In genomic region chr15:48285329-48286214, GRCh38 we compare ENCODE assay signal across 8 cellular contexts. TPM values are rescaled to one million over a fixed set of nuclear protein-coding genes. Genes with fewer than 3 reads are reported as not detected.
DNase-seq lines count a peak whose midpoint lies in the region; ATAC-seq and TF ChIP-seq lines count a peak whose summit lies in the region.

No MANE protein-coding gene starts in this region.

- no peaks in the 10 kb centered on the region for H4K20me1 ChIP-seq in neural cell (ENCODE audit: insufficient read depth)

- H3K9me2 ChIP-seq in neural cell (ENCODE audit: insufficient read depth, low read length): no peaks in the 10 kb centered on the region

- no peaks in the 10 kb centered on the region for H3K9me3 ChIP-seq in neural cell (ENCODE audit: low read length)

- no peaks in the 10 kb centered on the region for H3F3A ChIP-seq in neural cell (ENCODE audit: insufficient read depth, low read length, poor library complexity, severe bottlenecking)

- H3K36me3 ChIP-seq in neural cell (ENCODE audit: insufficient read depth, low read length): no peaks in the 10 kb centered on the region

- no peak for TF ChIP-seq EP300 in neural cell (conservative IDR thresholded peaks at IDR 0.05; ENCODE audit: poor library complexity, severe bottlenecking)

- DNase-seq in NCI-H526 (lab: John Stamatoyannopoulos, UW): peak; percentile 75 to 87
- DNase-seq in activated T-cell treated with anti-CD3 and anti-CD28 coated beads for 24 hours (ENCODE audit: low read depth): peak; percentile 16
- DNase-seq in fibroblast of peridontal ligament (ENCODE audit: extremely low read depth): peak; percentile 95

- peak; percentile 87 for TF ChIP-seq RAD21 in neural cell (conservative IDR thresholded peaks at IDR 0.05)

- H3K9ac ChIP-seq in neural cell (ENCODE audit: low read length): no peak overlapping the region

- H3K27ac ChIP-seq in C4-2B (no peak overlapping the region), neural cell (ENCODE audit: low read length) (no peak overlapping the region)

- ATAC-seq in GM18861 (IDR thresholded peaks at IDR 0.05; ENCODE audit: unreplicated experiment) (peak; percentile 78), HG03565 (IDR thresholded peaks at IDR 0.05; ENCODE audit: unreplicated experiment) (peak; percentile 74), HG03457 (IDR thresholded peaks at IDR 0.05; ENCODE audit: unreplicated experiment) (no peak)

- TF ChIP-seq CTCF in C4-2B (conservative IDR thresholded peaks at IDR 0.05) (peak; percentile 84), neural cell (IDR thresholded peaks at IDR 0.05; ENCODE audit: poor library complexity, severe bottlenecking) (peak; percentile 88)

- no peak overlapping the region for H3K4me3 ChIP-seq in neural cell (ENCODE audit: low read length)

- no peak overlapping the region for H2AFZ ChIP-seq in neural cell (ENCODE audit: low read depth, low read length)

- H3K4me2 ChIP-seq in neural cell (ENCODE audit: low read length): no peak overlapping the region

- no peaks in the 10 kb centered on the region for H3K79me2 ChIP-seq in neural cell (replicated peaks; ENCODE audit: insufficient read depth, low read length)

- no peaks in the 10 kb centered on the region for H3K27me3 ChIP-seq in neural cell (ENCODE audit: insufficient read depth, low read depth, low read length)

TF ChIP-seq in neural cell, 6 proteins besides CTCF, POLR2A, EP300 and RAD21:
- peak; percentile 87 for TF ChIP-seq SMC3 (conservative IDR thresholded peaks at IDR 0.05; ENCODE audit: poor library complexity)
- TF ChIP-seq TAF1 (IDR thresholded peaks at IDR 0.05; ENCODE audit: low read depth): no peak
- TF ChIP-seq MXI1 (conservative IDR thresholded peaks at IDR 0.05; ENCODE audit: poor library complexity, severe bottlenecking): no peak
- TF ChIP-seq REST (IDR thresholded peaks at IDR 0.05; ENCODE audit: borderline replicate concordance): no peak
- no peak for TF ChIP-seq EZH2 (IDR thresholded peaks at IDR 0.05; ENCODE audit: borderline replicate concordance, insufficient read depth, low read length, poor library complexity, severe bottlenecking)
- no peak for TF ChIP-seq POLR2AphosphoS5 (IDR thresholded peaks at IDR 0.05)

RNA-seq across cellular contexts. Expression of gene DUT, which starts 45.7 kb away (rescaled TPM):
- 198 and 263 TPM in 2 replicates for polyA plus RNA-seq in neural cell
- polyA minus RNA-seq in neural cell: 50.9 and 65.8 TPM in 2 replicates

Comparison
In these comparisons a context has a peak if more than half of its experiments do, and no peak if none do; other contexts are left out.
1. DNase-seq: peak in every context shown above with its lines; median percentile 95 in fibroblast of peridontal ligament; 81 in NCI-H526; 16 in activated T-cell treated with anti-CD3 and anti-CD28 coated beads for 24 hours.